ENCODE assay signal across 8 cellular contexts in the genomic region with DNA sequence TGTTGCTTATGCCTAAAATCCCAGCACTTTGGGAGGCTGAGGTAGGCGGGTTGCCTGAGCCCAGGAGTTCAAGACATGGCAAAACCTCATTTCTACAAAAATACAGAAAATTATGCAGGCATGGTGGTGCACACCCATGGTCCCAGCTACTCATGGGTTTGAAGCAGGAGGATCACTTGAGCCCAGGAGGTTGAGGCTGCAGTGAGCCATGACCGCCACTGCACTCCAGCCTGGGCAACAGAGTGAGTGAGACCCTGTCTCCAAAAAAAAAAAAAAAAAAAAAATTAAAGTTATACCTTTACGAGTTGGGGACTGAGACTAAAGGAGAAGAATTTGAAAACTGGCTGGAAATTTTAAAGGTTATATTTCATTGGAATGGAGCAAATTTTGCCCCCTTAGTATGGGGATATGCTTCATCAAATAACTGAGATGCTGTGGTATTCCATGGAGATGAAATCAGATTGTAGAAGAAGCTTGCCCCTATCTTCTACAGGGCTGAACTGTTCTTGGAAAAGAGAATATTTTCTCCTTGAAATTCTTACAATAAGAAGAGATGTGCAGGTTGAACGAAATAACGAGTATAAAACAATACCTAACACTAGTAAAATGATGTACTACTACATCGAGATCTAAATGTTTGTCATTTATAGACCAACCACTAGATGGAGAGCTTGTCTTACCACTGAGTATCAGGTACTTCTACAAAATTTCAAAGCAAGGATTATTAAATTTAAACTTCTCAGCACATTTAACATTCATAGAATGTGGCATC. TPM values are rescaled to one million over a fixed set of nuclear protein-coding genes. Genes with fewer than 3 reads are reported as not detected.
DNase-seq lines count a peak whose midpoint lies in the region; ATAC-seq, FAIRE-seq and TF ChIP-seq lines count a peak whose summit lies in the region.

No MANE protein-coding gene starts in this region.

- H3K14ac ChIP-seq in neuronal stem cell (ENCODE audit: low read length) = no peak overlapping the region

- H3K27ac ChIP-seq in neuronal stem cell (replicated peaks; ENCODE audit: low read length) = no peak overlapping the region

- no peak overlapping the region for H3K4ac ChIP-seq in neuronal stem cell (ENCODE audit: low read length)

- H3K27me3 ChIP-seq in neuronal stem cell (ENCODE audit: control insufficient read depth in 3 of 3, insufficient read depth in 3 of 3, low read depth in 1 of 3, low read length in 3 of 3) = no peaks in the 10 kb centered on the region

- no peak overlapping the region for H2BK12ac ChIP-seq in neuronal stem cell (ENCODE audit: low read length)

- ATAC-seq in GM21529 (IDR thresholded peaks at IDR 0.05; ENCODE audit: unreplicated experiment) (peak; percentile 69), esophagus mucosa (peak; percentile 69), GM18858 (IDR thresholded peaks at IDR 0.05; ENCODE audit: unreplicated experiment) (no peak)

- no peak overlapping the region for H2AK5ac ChIP-seq in neuronal stem cell (ENCODE audit: low read depth, low read length)

- H2BK120ac ChIP-seq in neuronal stem cell (ENCODE audit: low read depth, low read length) = no peak overlapping the region

- WGBS in neuronal stem cell (ENCODE audit: extremely low coverage in 2 of 2, insufficient read length in 2 of 2, insufficient replicate concordance in 1 of 2), 2 donors = no CpG with 5 or more reads among the region's 6 CpGs

- peak; percentile 95 for FAIRE-seq in G401.6 (lab: Jason Lieb, UNC)

- H3K4me3 ChIP-seq in LNCaP clone FGC (ENCODE audit: low read depth, low read length) (no peak overlapping the region), neuronal stem cell (ENCODE audit: low read length in 2 of 2) (no peak overlapping the region)

- H3K4me2 ChIP-seq in neuronal stem cell (ENCODE audit: insufficient read depth, low read length, poor library complexity, severe bottlenecking) = no peak overlapping the region

- no peak overlapping the region for H3K9ac ChIP-seq in neuronal stem cell (ENCODE audit: low read depth, low read length, poor library complexity)

- H4K8ac ChIP-seq in neuronal stem cell (ENCODE audit: low read depth, low read length) = no peak overlapping the region

- H3K4me1 ChIP-seq in neuronal stem cell (ENCODE audit: control insufficient read depth in 2 of 2, insufficient read depth in 1 of 2, low read depth in 1 of 2, low read length in 2 of 2) = no peaks in the 10 kb centered on the region

- H2BK15ac ChIP-seq in neuronal stem cell (ENCODE audit: low read length) = no peak overlapping the region

- no peaks in the 10 kb centered on the region for H3K9me3 ChIP-seq in neuronal stem cell (replicated peaks in 1 of 2; ENCODE audit: control insufficient read depth in 2 of 2, insufficient read depth in 1 of 2, low read depth in 1 of 2, low read length in 2 of 2)

- H3K36me3 ChIP-seq in neuronal stem cell (replicated peaks in 1 of 2; ENCODE audit: control insufficient read depth in 2 of 2, insufficient read depth in 2 of 2, low read length in 2 of 2) = no peaks in the 10 kb centered on the region

- no peak overlapping the region for H2BK5ac ChIP-seq in neuronal stem cell (ENCODE audit: low read length)

- no peak overlapping the region for H4K91ac ChIP-seq in neuronal stem cell (ENCODE audit: low read depth, low read length, poor library complexity)

- peak overlapping the region; percentile 67 for H2AFZ ChIP-seq in neuronal stem cell (ENCODE audit: low read length)

- DNase-seq in LNCaP clone FGC (ENCODE audit: low read depth) = peak; percentile 38
- peak; percentile 80 for DNase-seq in SIG-M5 treated with dmso at 0.1 percent for 504 hours (lab: John Stamatoyannopoulos, UW; ENCODE audit: unreplicated experiment)
- DNase-seq in neuronal stem cell (ENCODE audit: low spot score) = peak; percentile 11
- no peak for DNase-seq in activated gamma-delta T cell treated with Interleukin-2 at 50 U/mL for 16 hours

- H3K79me1 ChIP-seq in neuronal stem cell (ENCODE audit: low read depth, low read length) = no peaks in the 10 kb centered on the region

- peak; percentile 63 for TF ChIP-seq CTCF in LNCaP clone FGC (IDR thresholded peaks at IDR 0.05; ENCODE audit: control insufficient read depth, extremely low read depth, insufficient read depth)

- no peak overlapping the region for H3K23ac ChIP-seq in neuronal stem cell (ENCODE audit: low read depth, low read length, poor library complexity)

- H3K18ac ChIP-seq in neuronal stem cell (ENCODE audit: low read length) = no peak overlapping the region

RNA-seq across cellular contexts. Expression of gene SCYL3, which starts 34.9 kb away (rescaled TPM):
- total RNA-seq in esophagus mucosa = 7.8 TPM
- polyA plus RNA-seq in neuronal stem cell (2013, experiment 1 of 2) = 4.3 TPM
- 4.3 TPM for polyA plus RNA-seq in neuronal stem cell (2013, experiment 2 of 2)
